10 cellular contexts compared by ENCODE assay signal in genomic region chr3:194572131-194572789, GRCh38.
DNase-seq lines count a peak whose midpoint lies in the region; ATAC-seq and TF ChIP-seq lines count a peak whose summit lies in the region.
"Had no signal": no experiment of that assay in that cellular context is flagged by ENCODE, and none has a peak within 500 bp of the region (broad histone marks: within the 10 kb centered on the region; RNA-seq: fewer than 3 reads in every experiment).

No MANE protein-coding gene starts in this region.

- intact Hi-C loops in left lung (cut with DNase I), result no loop called here
- intact Hi-C loops in tibial artery (cut with DNase I; ENCODE audit: low total_unique reads), result loop anchor here (2.0 kb wide), 1 partner anchor 91 kb away; no protein-coding TSS in a partner anchor

- H3K4me3 ChIP-seq in HUES48 (ENCODE audit: low read depth, low read length), result no peak overlapping the region
- H3K4me3 ChIP-seq in cardiac fibroblast (replicated peaks in 1 of 2; ENCODE audit: low read depth in 2 of 2, low read length in 2 of 2), result peak overlapping the region; percentile 9 to 18
- no peak overlapping the region for H3K4me3 ChIP-seq in left lung
- peak overlapping the region in 1 of 2 donors; percentile 0 for H3K4me3 ChIP-seq in tibial artery

- H3K27me3 ChIP-seq in HUES48 (ENCODE audit: control insufficient read depth, insufficient read depth, low read length), result no peaks in the 10 kb centered on the region
- peaks cover 0 to 19% of the 10 kb centered on the region in 2 donors for H3K27me3 ChIP-seq in left lung
- no peaks in the 10 kb centered on the region for H3K27me3 ChIP-seq in tibial artery

- TF ChIP-seq CTCF in cardiac fibroblast (IDR thresholded peaks at IDR 0.05; ENCODE audit: low read depth, low read length), result no peak
- TF ChIP-seq CTCF in left lung (IDR thresholded peaks at IDR 0.05), result no peak
- TF ChIP-seq CTCF in tibial artery (IDR thresholded peaks at IDR 0.05), result no peak

- H3K36me3 ChIP-seq in HUES48 (ENCODE audit: control insufficient read depth, insufficient read depth, low read length), result no peaks in the 10 kb centered on the region
- H3K36me3 ChIP-seq in left lung, result no peaks in the 10 kb centered on the region
- H3K36me3 ChIP-seq in tibial artery, result no peaks in the 10 kb centered on the region

- H3K9ac ChIP-seq in HUES48 (ENCODE audit: low read depth, low read length), result no peak overlapping the region

- H3K27ac ChIP-seq in HUES48 (ENCODE audit: low read depth, low read length) (peak overlapping the region; percentile 85), left lung (peak overlapping the region in 1 of 2 donors; percentile 45), tibial artery (peak overlapping the region; percentile 79 to 85), caudate nucleus (ENCODE audit: low read depth, low read length) (no peak overlapping the region)

- peak; percentile 40 for ATAC-seq in left lung
- ATAC-seq in HG02973 (IDR thresholded peaks at IDR 0.05; ENCODE audit: unreplicated experiment), result no peak

- H3K4me1 ChIP-seq in HUES48 (ENCODE audit: control insufficient read depth, insufficient read depth, low read length) (no peaks in the 10 kb centered on the region), left lung (peaks cover 0 to 56% of the 10 kb centered on the region in 2 donors), tibial artery (peaks cover 3 to 27% (median 22%) of the 10 kb centered on the region in 4 donors)

- no peaks in the 10 kb centered on the region for H3K9me3 ChIP-seq in HUES48 (ENCODE audit: control insufficient read depth, insufficient read depth, low read length)
- H3K9me3 ChIP-seq in left lung, result no peaks in the 10 kb centered on the region
- no peaks in the 10 kb centered on the region for H3K9me3 ChIP-seq in tibial artery

- peak; percentile 97 to 99 for DNase-seq in cardiac fibroblast (ENCODE audit: low read depth in 2 of 2)
- DNase-seq in left lung, result peak in 1 of 2 donors; percentile 70
- peak; percentile 86 to 94 for DNase-seq in tibial artery
- DNase-seq in NCI-H1105 (lab: John Stamatoyannopoulos, UW), result no peak
- no peak for DNase-seq in caudate nucleus (lab: John Stamatoyannopoulos, UW)
- no peak for DNase-seq in NCI-H748 (lab: John Stamatoyannopoulos, UW; ENCODE audit: unreplicated experiment)
- DNase-seq: effector memory CD4-positive, alpha-beta T cell; T-helper 1 cell had no signal

Comparison
In these comparisons a context has a peak if more than half of its experiments do, and no peak if none do; other contexts are left out.
1. H3K4me3 ChIP-seq: peak in cardiac fibroblast (2 of 2); none in HUES48 (single experiment) and left lung (0 of 2).
2. DNase-seq: peak in cardiac fibroblast (2 of 2) and tibial artery (2 of 2); none in NCI-H1105 (single experiment), caudate nucleus (0 of 61) and NCI-H748 (single experiment).